Comparison of ENCODE assay signal across 8 cellular contexts in genomic region chr9:135992486-135993408, GRCh38. TPM values are rescaled to one million over a fixed set of nuclear protein-coding genes. Genes with fewer than 3 reads are reported as not detected.
DNase-seq lines count a peak whose midpoint lies in the region; ATAC-seq and TF ChIP-seq lines count a peak whose summit lies in the region.

No MANE protein-coding gene starts in this region.

- POLR2A ChIA-PET in MCF 10A (lab: Yijun Ruan, JAX): no interaction called here

- CTCF ChIA-PET in MCF 10A (lab: Yijun Ruan, JAX): interaction anchor here (0.6 to 0.8 kb wide), 2 partner anchors 25 to 168 kb away, joined by 3 to 4 read pairs; no protein-coding TSS in a partner anchor

- H3K4me1 ChIP-seq in iPS-20b (ENCODE audit: insufficient read depth, low read length) (peaks cover 14% of the 10 kb centered on the region), sigmoid colon (peaks cover 3 to 45% (median 36%) of the 10 kb centered on the region in 4 donors)

- no TSS peak for BruUV-seq in MCF 10A (replicated peaks; lab: Mats Ljungman, UMichigan)

- TF ChIP-seq EP300 in sigmoid colon (IDR thresholded peaks at IDR 0.05): no peak

- intact Hi-C loops in MCF 10A (cut with micrococcal nuclease): no loop called here
- intact Hi-C loops in sigmoid colon (cut with DNase I): loop anchor here (10.0 kb wide), 1 partner anchor 122 kb away; the partner anchor contains the start of gene TMEM250

- H3K4me1 Mint-ChIP-seq in MCF 10A (ENCODE audit: insufficient read depth, unreplicated experiment): no peaks in the 10 kb centered on the region

- no peaks in the 10 kb centered on the region for H3K9me3 Mint-ChIP-seq in MCF 10A (ENCODE audit: unreplicated experiment)

- WGBS in sigmoid colon, 2 donors: 5 to 10% methylated on average over 32 of the region's 32 CpGs

- DNase-seq in Caki2 (ENCODE audit: low read depth) (peak; percentile 69), KBM-7 (peak; percentile 69), SW 1271 (lab: John Stamatoyannopoulos, UW) (peak; percentile 29 to 62), MCF 10A (ENCODE audit: unreplicated experiment) (peak; percentile 74), sigmoid colon (peak; percentile 94), middle frontal gyrus (ENCODE audit: extremely low spot score, low spot score) (no peak)

- TF ChIP-seq CTCF in MCF 10A (IDR thresholded peaks at IDR 0.05; ENCODE audit: unreplicated experiment) (no peak), sigmoid colon (IDR thresholded peaks at IDR 0.05) (no peak)

- peak overlapping the region; percentile 28 for H3K4me3 Mint-ChIP-seq in MCF 10A (ENCODE audit: unreplicated experiment)

- H3K9me3 ChIP-seq in iPS-20b (ENCODE audit: insufficient read depth, low read depth, low read length): no peaks in the 10 kb centered on the region
- H3K9me3 ChIP-seq in sigmoid colon: no peaks in the 10 kb centered on the region

- H3K27ac Mint-ChIP-seq in MCF 10A (ENCODE audit: low read depth, unreplicated experiment): no peak overlapping the region

- H3K4me3 ChIP-seq in iPS-20b (ENCODE audit: low read length) (peak overlapping the region; percentile 54; the same call in 1 of the 2 replicates), sigmoid colon (peak overlapping the region; percentile 1 to 33 (median 22))

- ATAC-seq in HG03442 (IDR thresholded peaks at IDR 0.05; ENCODE audit: unreplicated experiment): no peak

- H3K27me3 ChIP-seq in iPS-20b (ENCODE audit: insufficient read depth, low read length) (no peaks in the 10 kb centered on the region; the same call in 1 of the 2 replicates), sigmoid colon (peaks cover 4 to 26% (median 14%) of the 10 kb centered on the region in 3 donors)

- no peaks in the 10 kb centered on the region for H3K27me3 Mint-ChIP-seq in MCF 10A (ENCODE audit: insufficient read depth, unreplicated experiment)

- H3K27ac ChIP-seq in iPS-20b (ENCODE audit: low read length) (no peak overlapping the region), sigmoid colon (peak overlapping the region; percentile 80 to 88 (median 86))

- H3K36me3 Mint-ChIP-seq in MCF 10A (ENCODE audit: insufficient read depth, unreplicated experiment): no peaks in the 10 kb centered on the region

- H3K9ac ChIP-seq in iPS-20b (ENCODE audit: low read depth, low read length): peak overlapping the region; percentile 57; the same call in 1 of the 2 replicates

- TF ChIP-seq POLR2A in sigmoid colon (IDR thresholded peaks at IDR 0.05): no peak

- in situ Hi-C loops in Caki2 (cut with HindIII; ENCODE audit: low pct_unique_long_range_greater_than_20kb, low sequenced_read_pairs) (no loop called here), KBM-7 (cut with MboI; ENCODE audit: low pct_unique_long_range_greater_than_20kb, low sequenced_read_pairs) (no loop called here)

- no peaks in the 10 kb centered on the region for H3K36me3 ChIP-seq in iPS-20b (ENCODE audit: insufficient read depth, low read depth, low read length)
- no peaks in the 10 kb centered on the region for H3K36me3 ChIP-seq in sigmoid colon

RNA-seq across cellular contexts. Expression of gene UBAC1, which starts 31.6 kb away (rescaled TPM):
- 72.0 and 81.4 TPM in 2 replicates for total RNA-seq in Caki2 (2014; rRNA removed; shearing (Covaris generic); ENCODE audit: low replicate concordance)
- total RNA-seq in MCF 10A (2022) (32.5 and 34.7 TPM in 2 replicates), sigmoid colon (10 to 100 TPM; 57.4 to 80.9 (median 67.3) TPM)
- polyA plus RNA-seq in sigmoid colon: 10 to 100 TPM; 60.8 to 76.3 (median 71.8) TPM
